Comparison of ENCODE assay signal across 35 cellular contexts in genomic region chr20:24868959-24869358, GRCh38.
"Had no signal": no experiment of that assay in that cellular context is flagged by ENCODE, and none has a peak within 500 bp of the region (broad histone marks: within the 10 kb centered on the region; RNA-seq: fewer than 3 reads in every experiment).

No MANE protein-coding gene starts in this region.

- H3K4me1 ChIP-seq: adrenal gland, body of pancreas, breast epithelium had no signal

- H3K4me1 Mint-ChIP-seq: activated B cell treated with CpG ODN at 0.5 μM for 24 hours; activated CD4-positive, alpha-beta T cell treated with anti-CD3 and anti-CD28 coated beads, Interleukin-2, amount 10 ng/mL, durations not matched to agents 24 days and 14 days; activated naive CD8-positive, alpha-beta T cell treated with anti-CD3 and anti-CD28 coated beads for 36 hours; activated T-helper 17 cell treated with anti-CD3 and anti-CD28 coated beads, Interleukin-2, amount 50 U/mL, for 72 hours had no signal

- DNase-seq: activated B cell treated with CpG ODN at 0.5 μM for 24 hours; activated CD4-positive, alpha-beta memory T cell treated with anti-CD3 and anti-CD28 coated beads for 36 hours; activated CD4-positive, alpha-beta T cell treated with anti-CD3 and anti-CD28 coated beads for 4 hours; activated CD4-positive, alpha-beta T cell treated with anti-CD3 and anti-CD28 coated beads, Interleukin-2, amount 10 ng/mL, durations not matched to agents 24 days and 14 days; activated CD4-positive, alpha-beta T cell treated with anti-CD3 and anti-CD28 coated beads, Interleukin-2, amount 50 U/mL, for 1 hour; activated CD4-positive, alpha-beta T cell treated with anti-CD3 and anti-CD28 coated beads, Interleukin-2, amount 50 U/mL, for 4 hours; activated CD4-positive, CD25-positive, alpha-beta regulatory T cell treated with anti-CD3 and anti-CD28 coated beads, Interleukin-2, amount 50 U/mL, for 72 hours; activated CD8-positive, alpha-beta memory T cell treated with anti-CD3 and anti-CD28 coated beads, Interleukin-2, amount 50 U/mL, for 4 hours; activated CD8-positive, alpha-beta T cell treated with anti-CD3 and anti-CD28 coated beads for 36 hours; activated effector memory CD4-positive, alpha-beta T cell treated with anti-CD3 and anti-CD28 coated beads, Interleukin-2, amount 50 U/mL, for 16 hours; activated gamma-delta T cell treated with Interleukin-2 at 50 U/mL for 16 hours; activated naive CD4-positive, alpha-beta T cell; activated naive CD4-positive, alpha-beta T cell treated with anti-CD3 and anti-CD28 coated beads for 36 hours; activated naive CD4-positive, alpha-beta T cell treated with anti-CD3 and anti-CD28 coated beads, Interleukin-2, amount 50 U/mL, for 16 hours; activated naive CD8-positive, alpha-beta T cell treated with anti-CD3 and anti-CD28 coated beads for 36 hours; activated T-cell treated with anti-CD3 and anti-CD28 coated beads for 4 hours; activated T-cell treated with anti-CD3 and anti-CD28 coated beads, Interleukin-2, amount 50 U/mL, for 1 hour; activated T-cell treated with anti-CD3 and anti-CD28 coated beads, Interleukin-2, amount 50 U/mL, for 4 hours; activated T-cell treated with anti-CD3 and anti-CD28 coated beads, Interleukin-2, amount 50 U/mL, for 72 hours; adrenal gland; amniotic stem cell; aorta; body of pancreas; brain microvascular endothelial cell; central memory CD4-positive, alpha-beta T cell; T-helper 1 cell; T-helper 2 cell; T-helper 9 cell had no signal

- H3K36me3 Mint-ChIP-seq: activated naive CD8-positive, alpha-beta T cell treated with anti-CD3 and anti-CD28 coated beads for 36 hours had no signal

- H3K27ac Mint-ChIP-seq: activated B cell treated with CpG ODN at 0.5 μM for 24 hours; activated CD4-positive, alpha-beta memory T cell treated with anti-CD3 and anti-CD28 coated beads for 36 hours; activated CD4-positive, alpha-beta T cell treated with anti-CD3 and anti-CD28 coated beads, Interleukin-2, amount 10 ng/mL, durations not matched to agents 24 days and 14 days; activated CD8-positive, alpha-beta T cell treated with anti-CD3 and anti-CD28 coated beads for 36 hours; activated naive CD4-positive, alpha-beta T cell treated with anti-CD3 and anti-CD28 coated beads for 36 hours; activated naive CD4-positive, alpha-beta T cell treated with anti-CD3 and anti-CD28 coated beads, Interleukin-2, amount 50 U/mL, for 72 hours; activated naive CD8-positive, alpha-beta T cell treated with anti-CD3 and anti-CD28 coated beads for 36 hours; activated T-cell treated with anti-CD3 and anti-CD28 coated beads, Interleukin-2, amount 50 U/mL, for 72 hours; activated T-helper 1 cell treated with anti-CD3 and anti-CD28 coated beads, Interleukin-12 subunit alpha, Interleukin-12 subunit beta, Interleukin-2, Interleukin-4 antibody, amounts not matched to agents 30 ng/mL and 10 ng/mL and 1 ng/mL, durations not matched to agents 14 hours and 24 hours and 36 hours; activated T-helper 17 cell treated with anti-CD3 and anti-CD28 coated beads, Interleukin-2, amount 50 U/mL, for 72 hours; T-helper 1 cell treated with Interleukin-12 subunit alpha and Interleukin-12 subunit beta and Interleukin-4 antibody, amounts not matched to agents 30 μg/mL and 1 μg/mL, for 36 hours; T-helper 2 cell treated with Interferon-gamma antibody and Interleukin-4, amounts not matched to agents 5 μg/mL and 100 μg/mL, for 36 hours had no signal

- H3K27me3 Mint-ChIP-seq: activated naive CD8-positive, alpha-beta T cell treated with anti-CD3 and anti-CD28 coated beads for 36 hours had no signal

- H3K27me3 ChIP-seq: body of pancreas, brain microvascular endothelial cell had no signal

- H3K9me3 ChIP-seq: adrenal gland had no signal

- H3K36me3 ChIP-seq: adrenal gland, brain microvascular endothelial cell, breast epithelium had no signal

- H3K4me3 Mint-ChIP-seq: activated B cell treated with CpG ODN at 0.5 μM for 24 hours; activated CD4-positive, alpha-beta memory T cell treated with anti-CD3 and anti-CD28 coated beads for 36 hours; activated CD4-positive, alpha-beta T cell treated with anti-CD3 and anti-CD28 coated beads, Interleukin-2, amount 10 ng/mL, durations not matched to agents 24 days and 14 days; activated CD8-positive, alpha-beta T cell treated with anti-CD3 and anti-CD28 coated beads for 36 hours; activated naive CD4-positive, alpha-beta T cell treated with anti-CD3 and anti-CD28 coated beads for 36 hours; activated naive CD8-positive, alpha-beta T cell treated with anti-CD3 and anti-CD28 coated beads for 36 hours; activated T-cell treated with anti-CD3 and anti-CD28 coated beads, Interleukin-2, amount 50 U/mL, for 4 hours; activated T-cell treated with anti-CD3 and anti-CD28 coated beads, Interleukin-2, amount 50 U/mL, for 72 hours; activated T-helper 1 cell treated with anti-CD3 and anti-CD28 coated beads, Interleukin-12 subunit alpha, Interleukin-12 subunit beta, Interleukin-2, Interleukin-4 antibody, amounts not matched to agents 30 ng/mL and 10 ng/mL and 1 ng/mL, durations not matched to agents 14 hours and 24 hours and 36 hours; activated T-helper 17 cell treated with anti-CD3 and anti-CD28 coated beads, Interleukin-2, amount 50 U/mL, for 72 hours; T-helper 1 cell treated with Interleukin-12 subunit alpha and Interleukin-12 subunit beta and Interleukin-4 antibody, amounts not matched to agents 30 μg/mL and 1 μg/mL, for 36 hours; T-helper 2 cell treated with Interferon-gamma antibody and Interleukin-4, amounts not matched to agents 5 μg/mL and 100 μg/mL, for 36 hours had no signal

- ATAC-seq: activated CD8-positive, alpha-beta T cell treated with anti-CD3 and anti-CD28 coated beads for 36 hours; activated naive CD4-positive, alpha-beta T cell treated with anti-CD3 and anti-CD28 coated beads, Interleukin-2, amount 50 U/mL, for 72 hours; activated T-cell treated with anti-CD3 and anti-CD28 coated beads, Interleukin-2, amount 50 U/mL, for 4 hours; activated T-cell treated with anti-CD3 and anti-CD28 coated beads, Interleukin-2, amount 50 U/mL, for 72 hours; activated T-helper 17 cell treated with anti-CD3 and anti-CD28 coated beads, Interleukin-2, amount 50 U/mL, for 72 hours; body of pancreas had no signal

- H3K4me3 ChIP-seq: adrenal gland, body of pancreas, breast epithelium had no signal

- H3K27ac ChIP-seq: adrenal gland, body of pancreas, brain microvascular endothelial cell, breast epithelium, VCaP had no signal
